Comparison of ENCODE assay signal across 9 cellular contexts in genomic region chr9:96617439-96618185, GRCh38. TPM values are rescaled to one million over a fixed set of nuclear protein-coding genes. Genes with fewer than 3 reads are reported as not detected.
DNase-seq lines count a peak whose midpoint lies in the region; ATAC-seq, FAIRE-seq and TF ChIP-seq lines count a peak whose summit lies in the region.
"Had no signal": no experiment of that assay in that cellular context is flagged by ENCODE, and none has a peak within 500 bp of the region (broad histone marks: within the 10 kb centered on the region; RNA-seq: fewer than 3 reads in every experiment).

No MANE protein-coding gene starts in this region.

- intact Hi-C loops in HCT116 (cut with micrococcal nuclease) = no loop called here

- no peaks in the 10 kb centered on the region for H4K20me1 ChIP-seq in HCT116 (ENCODE audit: insufficient read depth)

- H2AFZ ChIP-seq in HCT116 (ENCODE audit: low read depth, low read length, poor library complexity, severe bottlenecking) = no peak overlapping the region

- H3K9ac ChIP-seq in HCT116 (ENCODE audit: low read length) (peak overlapping the region; percentile 71), iPS-15b (ENCODE audit: low read depth, low read length) (no peak overlapping the region)

- no peak for DNase-seq in HCT116 (ENCODE audit: low read depth, low spot score)
- DNase-seq in retinal pigment epithelial cell (ENCODE audit: low read depth) = no peak
- DNase-seq in urothelium cell line (ENCODE audit: low spot score) = no peak
- DNase-seq: activated gamma-delta T cell treated with Interleukin-2 at 50 U/mL for 16 hours had no signal

- peaks cover 11 to 32% of the 10 kb centered on the region in 2 experiments; a peak in 3 of 4 replicates for H3K4me1 ChIP-seq in HCT116 (ENCODE audit: control insufficient read depth in 1 of 2, insufficient read depth in 2 of 2, low read length in 2 of 2)
- peaks cover 15% of the 10 kb centered on the region for H3K4me1 ChIP-seq in iPS-15b (ENCODE audit: control insufficient read depth, insufficient read depth, low read length)

- no peak for TF ChIP-seq RAD21 in HCT116 (IDR thresholded peaks at IDR 0.05; ENCODE audit: low read depth)

- TF ChIP-seq POLR2A in HCT116 (IDR thresholded peaks at IDR 0.05; ENCODE audit: borderline replicate concordance, extremely low read depth, insufficient read depth, insufficient read length) = no peak

- H3K4me2 ChIP-seq in HCT116 (ENCODE audit: low read length) = peak overlapping the region; percentile 98

- FAIRE-seq in urothelium cell line (lab: Jason Lieb, UNC) = no peak

- H3K4me3 ChIP-seq in HCT116 (replicated peaks in 1 of 2; ENCODE audit: low read depth in 1 of 2, low read length in 2 of 2) = peak overlapping the region; percentile 57 to 75; a peak in 3 of 4 replicates
- peak overlapping the region; percentile 64 for H3K4me3 ChIP-seq in iPS-15b (ENCODE audit: low read depth, low read length)
- H3K4me3 ChIP-seq in retinal pigment epithelial cell (ENCODE audit: low read length) = peak overlapping the region; percentile 66

- POLR2A ChIA-PET in HCT116 (lab: Charles Lee) = no interaction called here

- CTCF ChIA-PET in HCT116 (lab: Charles Lee) = no interaction called here

- H3K27ac ChIP-seq in HCT116 (ENCODE audit: low read depth, low read length) = no peak overlapping the region
- H3K27ac ChIP-seq in angular gyrus (ENCODE audit: low read depth, low read length) = peak overlapping the region; percentile 79

- no peaks in the 10 kb centered on the region for H3K9me2 ChIP-seq in HCT116 (ENCODE audit: insufficient read depth)

- H3K36me3 ChIP-seq in HCT116 (ENCODE audit: control insufficient read depth in 1 of 2, insufficient read depth in 2 of 2, low read length in 2 of 2) (no peaks in the 10 kb centered on the region), iPS-15b (ENCODE audit: control insufficient read depth, insufficient read depth, low read length) (no peaks in the 10 kb centered on the region)

- H3K27me3 ChIP-seq in HCT116 (ENCODE audit: insufficient read depth, low read length) = no peaks in the 10 kb centered on the region
- H3K27me3 ChIP-seq in iPS-15b (ENCODE audit: control insufficient read depth, insufficient read depth, low read length) = peaks cover 16% of the 10 kb centered on the region

- TF ChIP-seq CTCF in HCT116 (IDR thresholded peaks at IDR 0.05 in 2 of 3, conservative IDR thresholded peaks at IDR 0.05 in 1 of 3; ENCODE audit: borderline replicate concordance in 1 of 3, insufficient read depth in 1 of 3, low read depth in 2 of 3, low read length in 2 of 3) = no peak
- TF ChIP-seq CTCF in retinal pigment epithelial cell (conservative IDR thresholded peaks at IDR 0.05; ENCODE audit: low read depth, low read length) = no peak

- peaks cover 60% of the 10 kb centered on the region for H3K79me2 ChIP-seq in HCT116 (ENCODE audit: insufficient read depth, low read length)

- TSS peak; percentile 49 for BruUV-seq in HCT116 (replicated peaks; lab: Mats Ljungman, UMichigan)

- no peak for ATAC-seq in HCT116
- ATAC-seq in GM21529 (IDR thresholded peaks at IDR 0.05; ENCODE audit: unreplicated experiment) = no peak
- no peak for ATAC-seq in HG03565 (IDR thresholded peaks at IDR 0.05; ENCODE audit: unreplicated experiment)
- ATAC-seq in esophagus mucosa = no peak

- RAD21 ChIA-PET in HCT116 (lab: Charles Lee; ENCODE audit: low non-redundant PET in 1 of 2, low total read pairs in 2 of 2, uncharacterized antibody in 2 of 2, unreplicated experiment in 2 of 2) = no interaction called here

- H3K9me3 ChIP-seq in HCT116 (ENCODE audit: control insufficient read depth in 1 of 2, insufficient read depth in 1 of 2, low read depth in 1 of 2, low read length in 2 of 2) = no peaks in the 10 kb centered on the region
- H3K9me3 ChIP-seq in iPS-15b (ENCODE audit: control insufficient read depth, insufficient read depth, low read length) = no peaks in the 10 kb centered on the region

TF ChIP-seq in HCT116, 20 proteins besides CTCF, POLR2A, EP300 and RAD21:
- TF ChIP-seq TCF7L2 (IDR thresholded peaks at IDR 0.05; ENCODE audit: borderline replicate concordance, extremely low read depth, insufficient read depth, insufficient read length) = no peak
- TF ChIP-seq ZFX (IDR thresholded peaks at IDR 0.05) = no peak
- TF ChIP-seq CEBPB (IDR thresholded peaks at IDR 0.05; ENCODE audit: low read depth) = no peak
- no peak for TF ChIP-seq YY1 (IDR thresholded peaks at IDR 0.05; ENCODE audit: extremely low read depth, insufficient replicate concordance, low read depth, low read length)
- TF ChIP-seq REST (IDR thresholded peaks at IDR 0.05; ENCODE audit: low read depth) = no peak
- TF ChIP-seq SP1 (IDR thresholded peaks at IDR 0.05; ENCODE audit: low read depth) = no peak
- no peak for TF ChIP-seq CBX3 (IDR thresholded peaks at IDR 0.05; ENCODE audit: low read depth)
- no peak for TF ChIP-seq EGR1 (IDR thresholded peaks at IDR 0.05; ENCODE audit: low read depth)
- TF ChIP-seq ZNF274 (IDR thresholded peaks at IDR 0.05; ENCODE audit: low read depth, low read length) = no peak
- no peak for TF ChIP-seq ELF1 (IDR thresholded peaks at IDR 0.05; ENCODE audit: borderline replicate concordance, low read depth)
- TF ChIP-seq ZBTB33 (IDR thresholded peaks at IDR 0.05; ENCODE audit: extremely low read depth, insufficient replicate concordance, low read length) = no peak

RNA-seq across cellular contexts. Expression of gene CDC14B, which starts 2.0 kb away (rescaled TPM):
- total RNA-seq in HCT116 (2021; ENCODE audit: unreplicated experiment) (21.6 TPM), esophagus mucosa (7.0 TPM)
- 6.5 and 8.8 TPM in 2 replicates for polyA plus RNA-seq in HCT116 (2012)

RNA-seq across cellular contexts. Expression of gene PRXL2C, which starts 37.5 kb away (rescaled TPM):
- total RNA-seq in HCT116 (2021; ENCODE audit: unreplicated experiment) = 10.4 TPM
- 4.2 and 5.2 TPM in 2 replicates for polyA plus RNA-seq in HCT116 (2012)
- 5.8 TPM for total RNA-seq in esophagus mucosa
